ENCODE assay signal across 1 cellular context in the genomic region with DNA sequence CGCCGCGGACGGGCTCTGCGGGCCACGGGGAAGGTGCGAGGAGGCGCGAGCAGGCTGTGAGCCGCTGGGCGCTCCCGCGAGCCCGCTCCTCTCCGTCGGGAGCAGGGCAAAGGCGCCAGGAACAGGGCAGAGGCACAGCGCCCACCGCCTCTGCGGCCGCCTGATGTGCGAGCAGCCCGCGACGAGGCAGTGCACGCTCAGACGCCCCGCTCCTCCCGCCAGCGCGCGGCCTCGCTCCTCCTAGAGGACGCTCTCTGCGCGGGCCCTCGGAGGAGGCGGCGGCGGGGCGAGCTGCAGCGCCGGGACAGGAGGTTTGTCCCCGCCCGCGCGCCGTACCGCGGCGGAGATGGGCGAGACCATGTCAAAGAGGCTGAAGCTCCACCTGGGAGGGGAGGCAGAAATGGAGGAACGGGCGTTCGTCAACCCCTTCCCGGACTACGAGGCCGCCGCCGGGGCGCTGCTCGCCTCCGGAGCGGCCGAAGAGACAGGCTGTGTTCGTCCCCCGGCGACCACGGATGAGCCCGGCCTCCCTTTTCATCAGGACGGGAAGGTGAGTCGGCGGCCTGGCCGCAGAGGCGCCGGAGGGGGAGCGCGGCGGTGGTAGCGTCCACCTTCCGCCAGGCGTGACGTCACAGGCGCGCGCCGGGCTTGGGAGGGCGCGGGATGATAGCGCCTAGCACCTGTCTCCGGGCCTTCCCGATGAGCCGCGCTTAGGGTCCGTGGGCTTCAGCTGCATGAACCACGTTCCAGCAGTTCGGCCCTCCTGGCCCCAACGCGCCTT.
TF ChIP-seq lines count a peak whose summit lies in the region.

No MANE protein-coding gene starts in this region.

TF ChIP-seq in HepG2, 621 proteins besides CTCF, POLR2A, EP300 and RAD21 (continued from another document and continues in another):
- TF ChIP-seq, protein P1, sequence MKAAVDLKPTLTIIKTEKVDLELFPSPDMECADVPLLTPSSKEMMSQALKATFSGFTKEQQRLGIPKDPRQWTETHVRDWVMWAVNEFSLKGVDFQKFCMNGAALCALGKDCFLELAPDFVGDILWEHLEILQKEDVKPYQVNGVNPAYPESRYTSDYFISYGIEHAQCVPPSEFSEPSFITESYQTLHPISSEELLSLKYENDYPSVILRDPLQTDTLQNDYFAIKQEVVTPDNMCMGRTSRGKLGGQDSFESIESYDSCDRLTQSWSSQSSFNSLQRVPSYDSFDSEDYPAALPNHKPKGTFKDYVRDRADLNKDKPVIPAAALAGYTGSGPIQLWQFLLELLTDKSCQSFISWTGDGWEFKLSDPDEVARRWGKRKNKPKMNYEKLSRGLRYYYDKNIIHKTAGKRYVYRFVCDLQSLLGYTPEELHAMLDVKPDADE (CRISPR knock-in tag; IDR thresholded peaks at IDR 0.05), result 0 out of 2 replicates have a peak, but pooled peaks have one; percentile 42
- TF ChIP-seq ZNF883 (CRISPR knock-in tag; IDR thresholded peaks at IDR 0.05; ENCODE audit: not compliant biosample characterization) (peak; percentile 78), ZNF3 (CRISPR knock-in tag; IDR thresholded peaks at IDR 0.05) (no peak), PAF1 (CRISPR knock-in tag; IDR thresholded peaks at IDR 0.05) (no peak), ZNF496 (CRISPR knock-in tag; IDR thresholded peaks at IDR 0.05; ENCODE audit: insufficient replicate concordance) (no peak), ZSCAN29 (CRISPR knock-in tag; conservative IDR thresholded peaks at IDR 0.05) (no peak), ZMYM2 (CRISPR knock-in tag; IDR thresholded peaks at IDR 0.05) (no peak), PHF8 (CRISPR knock-in tag; IDR thresholded peaks at IDR 0.05) (peak; percentile 94), NAIF1 (CRISPR knock-in tag; IDR thresholded peaks at IDR 0.05; ENCODE audit: borderline replicate concordance) (0 out of 2 replicates have a peak, but pooled peaks have one; percentile 4), ZBTB38 (CRISPR knock-in tag; IDR thresholded peaks at IDR 0.05) (peak; percentile 59), EED (CRISPR knock-in tag; IDR thresholded peaks at IDR 0.05) (peak; percentile 91), RORA (CRISPR knock-in tag; IDR thresholded peaks at IDR 0.05) (no peak), HNRNPL (IDR thresholded peaks at IDR 0.05; ENCODE audit: low read depth, low read length) (0 out of 2 replicates have a peak, but pooled peaks have one; percentile 47), HDAC6 (IDR thresholded peaks at IDR 0.05; ENCODE audit: low read depth, low read length) (no peak), HNRNPH1 (optimal IDR thresholded peaks at IDR 0.05; ENCODE audit: low read depth, low read length) (no peak), CCDC6 (CRISPR knock-in tag; IDR thresholded peaks at IDR 0.05) (no peak), MBD4 (IDR thresholded peaks at IDR 0.05; ENCODE audit: borderline replicate concordance, low read length) (no peak), ZBTB3 (CRISPR knock-in tag; IDR thresholded peaks at IDR 0.05; ENCODE audit: borderline replicate concordance, low read depth) (peak; percentile 80; the same call in 1 of the 2 replicates), TRIM24 (CRISPR knock-in tag; IDR thresholded peaks at IDR 0.05) (no peak), HMG20B (CRISPR knock-in tag; conservative IDR thresholded peaks at IDR 0.05) (no peak), FOSL1 (CRISPR knock-in tag; IDR thresholded peaks at IDR 0.05; ENCODE audit: borderline replicate concordance) (0 out of 2 replicates have a peak, but pooled peaks have one; percentile 19), ZC3H4 (CRISPR knock-in tag; IDR thresholded peaks at IDR 0.05; ENCODE audit: borderline replicate concordance) (no peak), ZBTB7A (CRISPR knock-in tag; IDR thresholded peaks at IDR 0.05) (no peak), GLI4 (CRISPR knock-in tag; IDR thresholded peaks at IDR 0.05; ENCODE audit: borderline replicate concordance) (no peak), ZNF274 (CRISPR knock-in tag; IDR thresholded peaks at IDR 0.05) (no peak), SRSF1 (optimal IDR thresholded peaks at IDR 0.05; ENCODE audit: low read depth, low read length) (peak; percentile 61), ZNF776 (CRISPR knock-in tag; IDR thresholded peaks at IDR 0.05) (peak; percentile 92), ZNF225 (CRISPR knock-in tag; IDR thresholded peaks at IDR 0.05) (peak; percentile 79; the same call in 1 of the 2 replicates), ZNF558 (CRISPR knock-in tag; IDR thresholded peaks at IDR 0.05; ENCODE audit: borderline replicate concordance) (peak; percentile 68), KDM5A (IDR thresholded peaks at IDR 0.05; ENCODE audit: borderline replicate concordance, low read length) (no peak), CENPX (CRISPR knock-in tag; IDR thresholded peaks at IDR 0.05) (no peak), PPARG (CRISPR knock-in tag; conservative IDR thresholded peaks at IDR 0.05) (0 out of 2 replicates have a peak, but pooled peaks have one; percentile 9), ETV6 (CRISPR knock-in tag; conservative IDR thresholded peaks at IDR 0.05) (peak; percentile 45; the same call in 1 of the 2 replicates)
- TF ChIP-seq, protein P2, sequence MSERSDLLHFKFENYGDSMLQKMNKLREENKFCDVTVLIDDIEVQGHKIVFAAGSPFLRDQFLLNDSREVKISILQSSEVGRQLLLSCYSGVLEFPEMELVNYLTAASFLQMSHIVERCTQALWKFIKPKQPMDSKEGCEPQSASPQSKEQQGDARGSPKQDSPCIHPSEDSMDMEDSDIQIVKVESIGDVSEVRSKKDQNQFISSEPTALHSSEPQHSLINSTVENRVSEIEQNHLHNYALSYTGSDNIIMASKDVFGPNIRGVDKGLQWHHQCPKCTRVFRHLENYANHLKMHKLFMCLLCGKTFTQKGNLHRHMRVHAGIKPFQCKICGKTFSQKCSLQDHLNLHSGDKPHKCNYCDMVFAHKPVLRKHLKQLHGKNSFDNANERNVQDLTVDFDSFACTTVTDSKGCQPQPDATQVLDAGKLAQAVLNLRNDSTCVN (CRISPR knock-in tag; IDR thresholded peaks at IDR 0.05; ENCODE audit: borderline replicate concordance), result peak; percentile 13; the same call in 1 of the 2 replicates
- TF ChIP-seq, protein P3, sequence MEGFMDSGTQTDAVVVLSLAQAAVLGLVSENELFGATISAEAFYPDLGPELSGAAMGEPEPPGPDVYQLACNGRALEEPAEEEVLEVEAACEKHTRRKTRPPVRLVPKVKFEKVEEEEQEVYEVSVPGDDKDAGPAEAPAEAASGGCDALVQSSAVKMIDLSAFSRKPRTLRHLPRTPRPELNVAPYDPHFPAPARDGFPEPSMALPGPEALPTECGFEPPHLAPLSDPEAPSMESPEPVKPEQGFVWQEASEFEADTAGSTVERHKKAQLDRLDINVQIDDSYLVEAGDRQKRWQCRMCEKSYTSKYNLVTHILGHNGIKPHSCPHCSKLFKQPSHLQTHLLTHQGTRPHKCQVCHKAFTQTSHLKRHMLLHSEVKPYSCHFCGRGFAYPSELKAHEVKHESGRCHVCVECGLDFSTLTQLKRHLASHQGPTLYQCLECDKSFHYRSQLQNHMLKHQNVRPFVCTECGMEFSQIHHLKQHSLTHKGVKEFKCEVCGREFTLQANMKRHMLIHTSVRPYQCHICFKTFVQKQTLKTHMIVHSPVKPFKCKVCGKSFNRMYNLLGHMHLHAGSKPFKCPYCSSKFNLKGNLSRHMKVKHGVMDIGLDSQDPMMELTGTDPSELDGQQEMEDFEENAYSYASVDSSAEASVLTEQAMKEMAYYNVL (CRISPR knock-in tag; IDR thresholded peaks at IDR 0.05; ENCODE audit: borderline replicate concordance), result peak; percentile 79
- TF ChIP-seq, protein P4, sequence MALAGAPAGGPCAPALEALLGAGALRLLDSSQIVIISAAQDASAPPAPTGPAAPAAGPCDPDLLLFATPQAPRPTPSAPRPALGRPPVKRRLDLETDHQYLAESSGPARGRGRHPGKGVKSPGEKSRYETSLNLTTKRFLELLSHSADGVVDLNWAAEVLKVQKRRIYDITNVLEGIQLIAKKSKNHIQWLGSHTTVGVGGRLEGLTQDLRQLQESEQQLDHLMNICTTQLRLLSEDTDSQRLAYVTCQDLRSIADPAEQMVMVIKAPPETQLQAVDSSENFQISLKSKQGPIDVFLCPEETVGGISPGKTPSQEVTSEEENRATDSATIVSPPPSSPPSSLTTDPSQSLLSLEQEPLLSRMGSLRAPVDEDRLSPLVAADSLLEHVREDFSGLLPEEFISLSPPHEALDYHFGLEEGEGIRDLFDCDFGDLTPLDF (CRISPR knock-in tag; IDR thresholded peaks at IDR 0.05), result peak; percentile 59
- TF ChIP-seq, protein P5, sequence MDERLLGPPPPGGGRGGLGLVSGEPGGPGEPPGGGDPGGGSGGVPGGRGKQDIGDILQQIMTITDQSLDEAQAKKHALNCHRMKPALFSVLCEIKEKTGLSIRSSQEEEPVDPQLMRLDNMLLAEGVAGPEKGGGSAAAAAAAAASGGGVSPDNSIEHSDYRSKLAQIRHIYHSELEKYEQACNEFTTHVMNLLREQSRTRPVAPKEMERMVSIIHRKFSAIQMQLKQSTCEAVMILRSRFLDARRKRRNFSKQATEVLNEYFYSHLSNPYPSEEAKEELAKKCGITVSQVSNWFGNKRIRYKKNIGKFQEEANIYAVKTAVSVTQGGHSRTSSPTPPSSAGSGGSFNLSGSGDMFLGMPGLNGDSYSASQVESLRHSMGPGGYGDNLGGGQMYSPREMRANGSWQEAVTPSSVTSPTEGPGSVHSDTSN (CRISPR knock-in tag; IDR thresholded peaks at IDR 0.05), result no peak
- TF ChIP-seq, protein P6, sequence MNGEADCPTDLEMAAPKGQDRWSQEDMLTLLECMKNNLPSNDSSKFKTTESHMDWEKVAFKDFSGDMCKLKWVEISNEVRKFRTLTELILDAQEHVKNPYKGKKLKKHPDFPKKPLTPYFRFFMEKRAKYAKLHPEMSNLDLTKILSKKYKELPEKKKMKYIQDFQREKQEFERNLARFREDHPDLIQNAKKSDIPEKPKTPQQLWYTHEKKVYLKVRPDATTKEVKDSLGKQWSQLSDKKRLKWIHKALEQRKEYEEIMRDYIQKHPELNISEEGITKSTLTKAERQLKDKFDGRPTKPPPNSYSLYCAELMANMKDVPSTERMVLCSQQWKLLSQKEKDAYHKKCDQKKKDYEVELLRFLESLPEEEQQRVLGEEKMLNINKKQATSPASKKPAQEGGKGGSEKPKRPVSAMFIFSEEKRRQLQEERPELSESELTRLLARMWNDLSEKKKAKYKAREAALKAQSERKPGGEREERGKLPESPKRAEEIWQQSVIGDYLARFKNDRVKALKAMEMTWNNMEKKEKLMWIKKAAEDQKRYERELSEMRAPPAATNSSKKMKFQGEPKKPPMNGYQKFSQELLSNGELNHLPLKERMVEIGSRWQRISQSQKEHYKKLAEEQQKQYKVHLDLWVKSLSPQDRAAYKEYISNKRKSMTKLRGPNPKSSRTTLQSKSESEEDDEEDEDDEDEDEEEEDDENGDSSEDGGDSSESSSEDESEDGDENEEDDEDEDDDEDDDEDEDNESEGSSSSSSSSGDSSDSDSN (CRISPR knock-in tag; IDR thresholded peaks at IDR 0.05), result peak; percentile 95
- TF ChIP-seq, protein P7, sequence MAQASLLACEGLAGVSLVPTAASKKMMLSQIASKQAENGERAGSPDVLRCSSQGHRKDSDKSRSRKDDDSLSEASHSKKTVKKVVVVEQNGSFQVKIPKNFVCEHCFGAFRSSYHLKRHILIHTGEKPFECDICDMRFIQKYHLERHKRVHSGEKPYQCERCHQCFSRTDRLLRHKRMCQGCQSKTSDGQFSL (CRISPR knock-in tag; IDR thresholded peaks at IDR 0.05), result peak; percentile 41; the same call in 1 of the 2 replicates
- TF ChIP-seq, protein P8, sequence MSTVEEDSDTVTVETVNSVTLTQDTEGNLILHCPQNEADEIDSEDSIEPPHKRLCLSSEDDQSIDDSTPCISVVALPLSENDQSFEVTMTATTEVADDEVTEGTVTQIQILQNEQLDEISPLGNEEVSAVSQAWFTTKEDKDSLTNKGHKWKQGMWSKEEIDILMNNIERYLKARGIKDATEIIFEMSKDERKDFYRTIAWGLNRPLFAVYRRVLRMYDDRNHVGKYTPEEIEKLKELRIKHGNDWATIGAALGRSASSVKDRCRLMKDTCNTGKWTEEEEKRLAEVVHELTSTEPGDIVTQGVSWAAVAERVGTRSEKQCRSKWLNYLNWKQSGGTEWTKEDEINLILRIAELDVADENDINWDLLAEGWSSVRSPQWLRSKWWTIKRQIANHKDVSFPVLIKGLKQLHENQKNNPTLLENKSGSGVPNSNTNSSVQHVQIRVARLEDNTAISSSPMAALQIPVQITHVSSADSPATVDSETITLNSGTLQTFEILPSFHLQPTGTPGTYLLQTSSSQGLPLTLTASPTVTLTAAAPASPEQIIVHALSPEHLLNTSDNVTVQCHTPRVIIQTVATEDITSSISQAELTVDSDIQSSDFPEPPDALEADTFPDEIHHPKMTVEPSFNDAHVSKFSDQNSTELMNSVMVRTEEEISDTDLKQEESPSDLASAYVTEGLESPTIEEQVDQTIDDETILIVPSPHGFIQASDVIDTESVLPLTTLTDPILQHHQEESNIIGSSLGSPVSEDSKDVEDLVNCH (CRISPR knock-in tag; IDR thresholded peaks at IDR 0.05), result no peak
- TF ChIP-seq, protein P9, sequence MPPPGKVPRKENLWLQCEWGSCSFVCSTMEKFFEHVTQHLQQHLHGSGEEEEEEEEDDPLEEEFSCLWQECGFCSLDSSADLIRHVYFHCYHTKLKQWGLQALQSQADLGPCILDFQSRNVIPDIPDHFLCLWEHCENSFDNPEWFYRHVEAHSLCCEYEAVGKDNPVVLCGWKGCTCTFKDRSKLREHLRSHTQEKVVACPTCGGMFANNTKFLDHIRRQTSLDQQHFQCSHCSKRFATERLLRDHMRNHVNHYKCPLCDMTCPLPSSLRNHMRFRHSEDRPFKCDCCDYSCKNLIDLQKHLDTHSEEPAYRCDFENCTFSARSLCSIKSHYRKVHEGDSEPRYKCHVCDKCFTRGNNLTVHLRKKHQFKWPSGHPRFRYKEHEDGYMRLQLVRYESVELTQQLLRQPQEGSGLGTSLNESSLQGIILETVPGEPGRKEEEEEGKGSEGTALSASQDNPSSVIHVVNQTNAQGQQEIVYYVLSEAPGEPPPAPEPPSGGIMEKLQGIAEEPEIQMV (CRISPR knock-in tag; IDR thresholded peaks at IDR 0.05; ENCODE audit: low read depth), result no peak
- TF ChIP-seq, protein P10, sequence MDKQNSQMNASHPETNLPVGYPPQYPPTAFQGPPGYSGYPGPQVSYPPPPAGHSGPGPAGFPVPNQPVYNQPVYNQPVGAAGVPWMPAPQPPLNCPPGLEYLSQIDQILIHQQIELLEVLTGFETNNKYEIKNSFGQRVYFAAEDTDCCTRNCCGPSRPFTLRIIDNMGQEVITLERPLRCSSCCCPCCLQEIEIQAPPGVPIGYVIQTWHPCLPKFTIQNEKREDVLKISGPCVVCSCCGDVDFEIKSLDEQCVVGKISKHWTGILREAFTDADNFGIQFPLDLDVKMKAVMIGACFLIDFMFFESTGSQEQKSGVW (CRISPR knock-in tag; IDR thresholded peaks at IDR 0.05; ENCODE audit: borderline replicate concordance), result no peak
- TF ChIP-seq, protein P11, sequence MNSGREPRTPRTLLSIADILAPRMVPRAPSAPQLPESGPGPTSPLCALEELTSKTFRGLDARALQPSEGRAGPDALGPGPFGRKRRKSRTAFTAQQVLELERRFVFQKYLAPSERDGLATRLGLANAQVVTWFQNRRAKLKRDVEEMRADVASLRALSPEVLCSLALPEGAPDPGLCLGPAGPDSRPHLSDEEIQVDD (CRISPR knock-in tag; IDR thresholded peaks at IDR 0.05; ENCODE audit: borderline replicate concordance), result no peak; the same call in 1 of the 2 replicates
- TF ChIP-seq, protein P12, sequence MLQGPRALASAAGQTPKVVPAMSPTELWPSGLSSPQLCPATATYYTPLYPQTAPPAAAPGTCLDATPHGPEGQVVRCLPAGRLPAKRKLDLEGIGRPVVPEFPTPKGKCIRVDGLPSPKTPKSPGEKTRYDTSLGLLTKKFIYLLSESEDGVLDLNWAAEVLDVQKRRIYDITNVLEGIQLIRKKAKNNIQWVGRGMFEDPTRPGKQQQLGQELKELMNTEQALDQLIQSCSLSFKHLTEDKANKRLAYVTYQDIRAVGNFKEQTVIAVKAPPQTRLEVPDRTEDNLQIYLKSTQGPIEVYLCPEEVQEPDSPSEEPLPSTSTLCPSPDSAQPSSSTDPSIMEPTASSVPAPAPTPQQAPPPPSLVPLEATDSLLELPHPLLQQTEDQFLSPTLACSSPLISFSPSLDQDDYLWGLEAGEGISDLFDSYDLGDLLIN (CRISPR knock-in tag; IDR thresholded peaks at IDR 0.05; ENCODE audit: borderline replicate concordance), result peak; percentile 52; the same call in 1 of the 2 replicates
